Comparison of ENCODE assay signal across 27 cellular contexts in genomic region chr2:215161301-215161829, GRCh38. TPM values are rescaled to one million over a fixed set of nuclear protein-coding genes. Genes with fewer than 3 reads are reported as not detected.
DNase-seq lines count a peak whose midpoint lies in the region; ATAC-seq, FAIRE-seq and TF ChIP-seq lines count a peak whose summit lies in the region.
"Had no signal": no experiment of that assay in that cellular context is flagged by ENCODE, and none has a peak within 500 bp of the region (broad histone marks: within the 10 kb centered on the region; RNA-seq: fewer than 3 reads in every experiment).

No MANE protein-coding gene starts in this region.

- H2BK120ac ChIP-seq in neuronal stem cell (ENCODE audit: low read depth, low read length) (no peak overlapping the region), H9 (ENCODE audit: low read depth, low read length, poor library complexity, severe bottlenecking) (no peak overlapping the region)

- peak; percentile 56 for ATAC-seq in HepG2
- ATAC-seq in right lobe of liver, result no peak
- peak; percentile 24 for ATAC-seq in PC-3
- peak; percentile 48 for ATAC-seq in foreskin keratinocyte

- H2BK5ac ChIP-seq in neuronal stem cell (ENCODE audit: low read length), result no peak overlapping the region
- H2BK5ac ChIP-seq in H9 (ENCODE audit: insufficient read length, low read length), result no peak overlapping the region

- no peak for TF ChIP-seq CTCF in HepG2 (CRISPR knock-in tag; IDR thresholded peaks at IDR 0.05)
- TF ChIP-seq CTCF in right lobe of liver (IDR thresholded peaks at IDR 0.05), result no peak
- no peak for TF ChIP-seq CTCF in PC-3 (conservative IDR thresholded peaks at IDR 0.05; ENCODE audit: low read depth, low read length)
- no peak for TF ChIP-seq CTCF in foreskin keratinocyte (conservative IDR thresholded peaks at IDR 0.05)
- TF ChIP-seq CTCF in hepatocyte (IDR thresholded peaks at IDR 0.05; ENCODE audit: poor library complexity), result no peak
- no peak for TF ChIP-seq CTCF in H9 (conservative IDR thresholded peaks at IDR 0.05)

- no peaks in the 10 kb centered on the region for H3K9me3 ChIP-seq in HepG2 (ENCODE audit: low read length)
- H3K9me3 ChIP-seq in right lobe of liver, result no peaks in the 10 kb centered on the region
- H3K9me3 ChIP-seq in PC-3 (ENCODE audit: low read length), result no peaks in the 10 kb centered on the region
- no peaks in the 10 kb centered on the region for H3K9me3 ChIP-seq in neuronal stem cell (replicated peaks in 1 of 2; ENCODE audit: control insufficient read depth in 2 of 2, insufficient read depth in 1 of 2, low read depth in 1 of 2, low read length in 2 of 2)
- no peaks in the 10 kb centered on the region for H3K9me3 ChIP-seq in hepatocyte (ENCODE audit: low read depth)
- no peaks in the 10 kb centered on the region for H3K9me3 ChIP-seq in H9 (ENCODE audit: control insufficient read depth, low read depth, low read length)

- TF ChIP-seq RAD21 in HepG2 (CRISPR knock-in tag; IDR thresholded peaks at IDR 0.05), result no peak

- H3K9me3 Mint-ChIP-seq in H9, result peaks cover 24 to 29% of the 10 kb centered on the region in 2 experiments

- H3K4me1 ChIP-seq in HepG2 (ENCODE audit: insufficient read depth, low read length), result no peaks in the 10 kb centered on the region
- no peaks in the 10 kb centered on the region for H3K4me1 ChIP-seq in right lobe of liver
- no peaks in the 10 kb centered on the region for H3K4me1 ChIP-seq in PC-3 (ENCODE audit: insufficient read depth, low read length)
- no peaks in the 10 kb centered on the region for H3K4me1 ChIP-seq in foreskin keratinocyte
- H3K4me1 ChIP-seq in neuronal stem cell (ENCODE audit: control insufficient read depth in 2 of 2, insufficient read depth in 1 of 2, low read depth in 1 of 2, low read length in 2 of 2), result no peaks in the 10 kb centered on the region
- no peaks in the 10 kb centered on the region for H3K4me1 ChIP-seq in hepatocyte (ENCODE audit: insufficient read depth)
- no peaks in the 10 kb centered on the region for H3K4me1 ChIP-seq in H9 (ENCODE audit: insufficient read depth, low read length)

- H4K8ac ChIP-seq in neuronal stem cell (ENCODE audit: low read depth, low read length), result no peak overlapping the region
- no peak overlapping the region for H4K8ac ChIP-seq in H9 (replicated peaks; ENCODE audit: insufficient read length, low read depth, low read length)

- no peaks in the 10 kb centered on the region for H3F3A ChIP-seq in PC-3 (ENCODE audit: low read length, unreplicated experiment)

- no peak overlapping the region for H2BK15ac ChIP-seq in neuronal stem cell (ENCODE audit: low read length)
- no peak overlapping the region for H2BK15ac ChIP-seq in H9 (ENCODE audit: low read depth, low read length)

- H2AFZ ChIP-seq in HepG2 (ENCODE audit: low read length) (no peak overlapping the region), PC-3 (ENCODE audit: low read length) (peak overlapping the region; percentile 19), neuronal stem cell (ENCODE audit: low read length) (peak overlapping the region; percentile 18), hepatocyte (no peak overlapping the region), H9 (ENCODE audit: low read length) (no peak overlapping the region)

- H4K20me1 ChIP-seq in HepG2 (ENCODE audit: insufficient read depth, low read length) (no peaks in the 10 kb centered on the region), PC-3 (ENCODE audit: low read length) (no peaks in the 10 kb centered on the region), hepatocyte (ENCODE audit: insufficient read depth, poor library complexity, severe bottlenecking) (no peaks in the 10 kb centered on the region), H9 (ENCODE audit: control insufficient read depth, insufficient read depth, insufficient read length) (no peaks in the 10 kb centered on the region)

- TF ChIP-seq EP300 in HepG2 (IDR thresholded peaks at IDR 0.05; ENCODE audit: low read depth in 2 of 2, low read length in 2 of 2) (no peak), HepG2 (CRISPR knock-in tag; IDR thresholded peaks at IDR 0.05; ENCODE audit: borderline replicate concordance) (no peak)

- H3K23ac ChIP-seq in neuronal stem cell (ENCODE audit: low read depth, low read length, poor library complexity) (no peak overlapping the region), H9 (ENCODE audit: insufficient read length, low read depth, low read length) (no peak overlapping the region)

- no peak overlapping the region for H4K91ac ChIP-seq in neuronal stem cell (ENCODE audit: low read depth, low read length, poor library complexity)
- no peak overlapping the region for H4K91ac ChIP-seq in H9 (ENCODE audit: insufficient read length, low read depth, low read length)

- peaks cover 9 to 21% (median 12%) of the 10 kb centered on the region in 3 experiments for H3K36me3 Mint-ChIP-seq in H9 (ENCODE audit: insufficient read depth in 1 of 3, low read depth in 3 of 3)
- H3K36me3 Mint-ChIP-seq: CD14-positive monocyte had no signal

- 58% methylated on average over 8 of the region's 8 CpGs for WGBS in HepG2 (ENCODE audit: low lambda C conversion rate)
- WGBS in right lobe of liver (ENCODE audit: insufficient coverage, low coverage, low lambda C conversion rate, missing lambda C conversion rate), result 77% methylated on average over 4 of the region's 8 CpGs
- WGBS in neuronal stem cell (ENCODE audit: extremely low coverage in 2 of 2, insufficient read length in 2 of 2, insufficient replicate concordance in 1 of 2), 2 donors, result no CpG with 5 or more reads among the region's 8 CpGs
- WGBS in hepatocyte (ENCODE audit: low lambda C conversion rate, missing lambda C conversion rate), result 81% methylated on average over 8 of the region's 8 CpGs
- WGBS in H9 (ENCODE audit: extremely low coverage, insufficient read length, low lambda C conversion rate), result no CpG with 5 or more reads among the region's 8 CpGs

- intact Hi-C loops in HepG2 (cut with micrococcal nuclease; ENCODE audit: unreplicated experiment) (no loop called here), right lobe of liver (cut with DNase I) (no loop called here), PC-3 (cut with micrococcal nuclease) (no loop called here)

- H3K9ac ChIP-seq in HepG2 (ENCODE audit: insufficient read depth, low read depth, low read length), result no peak overlapping the region
- no peak overlapping the region for H3K9ac ChIP-seq in PC-3 (ENCODE audit: low read length)
- H3K9ac ChIP-seq in neuronal stem cell (ENCODE audit: low read depth, low read length, poor library complexity), result no peak overlapping the region
- H3K9ac ChIP-seq in H9 (ENCODE audit: extremely low read depth, insufficient read length, low read length), result no peak overlapping the region
- H3K9ac ChIP-seq: KMS-11 had no signal

- H3K56ac ChIP-seq in H9 (ENCODE audit: insufficient read length, low read depth, low read length), result no peak overlapping the region

- H3T11ph ChIP-seq in H9 (ENCODE audit: low read length), result no peak overlapping the region

- no peak overlapping the region for H3K27ac ChIP-seq in HepG2 (ENCODE audit: extremely low read length, insufficient read depth, low read length)
- H3K27ac ChIP-seq in right lobe of liver, result no peak overlapping the region
- H3K27ac ChIP-seq in PC-3 (ENCODE audit: low read length), result no peak overlapping the region
- H3K27ac ChIP-seq in foreskin keratinocyte, result no peak overlapping the region
- no peak overlapping the region for H3K27ac ChIP-seq in neuronal stem cell (replicated peaks; ENCODE audit: low read length)
- no peak overlapping the region for H3K27ac ChIP-seq in hepatocyte
- no peak overlapping the region for H3K27ac ChIP-seq in H9 (ENCODE audit: insufficient read length, low read depth, low read length)
- H3K27ac ChIP-seq: KMS-11 had no signal

- peak overlapping the region in 1 of 3 experiments; percentile 76; a peak in 2 of 7 replicates for H3K27ac Mint-ChIP-seq in H9
- H3K27ac Mint-ChIP-seq: CD14-positive monocyte had no signal

- no peaks in the 10 kb centered on the region for H3K9me2 ChIP-seq in PC-3 (replicated peaks; ENCODE audit: low read length)
- no peaks in the 10 kb centered on the region for H3K9me2 ChIP-seq in hepatocyte (replicated peaks; ENCODE audit: insufficient read depth)

- H3K36me3 ChIP-seq in HepG2 (replicated peaks in 1 of 2; ENCODE audit: control insufficient read depth in 1 of 2, insufficient read depth in 2 of 2, low read length in 2 of 2), result no peaks in the 10 kb centered on the region
- no peaks in the 10 kb centered on the region for H3K36me3 ChIP-seq in right lobe of liver
- H3K36me3 ChIP-seq in PC-3 (ENCODE audit: low read depth, low read length), result no peaks in the 10 kb centered on the region
- no peaks in the 10 kb centered on the region for H3K36me3 ChIP-seq in neuronal stem cell (replicated peaks in 1 of 2; ENCODE audit: control insufficient read depth in 2 of 2, insufficient read depth in 2 of 2, low read length in 2 of 2)
- H3K36me3 ChIP-seq in hepatocyte (replicated peaks; ENCODE audit: insufficient read depth, low read depth), result no peaks in the 10 kb centered on the region

- H2BK20ac ChIP-seq in H9 (ENCODE audit: low read depth, low read length, poor library complexity, severe bottlenecking), result no peak overlapping the region

- CTCF ChIA-PET in HepG2 (lab: Yijun Ruan, JAX; ENCODE audit: low intra/inter-chr PET ratio, low total read pairs) (no interaction called here), PC-3 (lab: Charles Lee) (no interaction called here)

- no peaks in the 10 kb centered on the region for H3K23me2 ChIP-seq in H9 (ENCODE audit: insufficient read length, low read depth, low read length, poor library complexity, severe bottlenecking)

- POLR2A ChIA-PET in HepG2 (lab: Yijun Ruan, JAX), result no interaction called here
- POLR2A ChIA-PET in PC-3 (lab: Charles Lee; ENCODE audit: unreplicated experiment), result no interaction called here

- H3K4me2 ChIP-seq in HepG2 (ENCODE audit: low read depth, low read length), result no peak overlapping the region
- no peak overlapping the region for H3K4me2 ChIP-seq in PC-3 (ENCODE audit: low read length)
- H3K4me2 ChIP-seq in neuronal stem cell (ENCODE audit: insufficient read depth, low read length, poor library complexity, severe bottlenecking), result no peak overlapping the region
- H3K4me2 ChIP-seq in hepatocyte, result no peak overlapping the region
- no peak overlapping the region for H3K4me2 ChIP-seq in H9 (ENCODE audit: insufficient read depth, insufficient read length, low read length)
- H3K4me2 ChIP-seq: KMS-11 had no signal

- BruUV-seq in HepG2 (replicated peaks; lab: Mats Ljungman, UMichigan) (no TSS peak), PC-3 (replicated peaks; lab: Mats Ljungman, UMichigan) (no TSS peak)

- H3K79me1 ChIP-seq in neuronal stem cell (ENCODE audit: low read depth, low read length) (no peaks in the 10 kb centered on the region), H9 (ENCODE audit: insufficient read depth, low read depth, low read length, poor library complexity, severe bottlenecking) (no peaks in the 10 kb centered on the region)

- no peaks in the 10 kb centered on the region for H3K4me1 Mint-ChIP-seq in H9
- H3K4me1 Mint-ChIP-seq: CD14-positive monocyte had no signal

- H3K14ac ChIP-seq in neuronal stem cell (ENCODE audit: low read length), result no peak overlapping the region
- H3K14ac ChIP-seq in H9 (ENCODE audit: insufficient read depth, low read length), result no peak overlapping the region

- H3K4me3 ChIP-seq in HepG2 (replicated peaks in 1 of 3; ENCODE audit: insufficient read depth in 1 of 3, low read depth in 2 of 3, low read length in 3 of 3) (no peak overlapping the region), right lobe of liver (no peak overlapping the region), PC-3 (ENCODE audit: low read length) (no peak overlapping the region), neuronal stem cell (ENCODE audit: low read length in 2 of 2) (no peak overlapping the region), hepatocyte (no peak overlapping the region)

- DNase-seq in HepG2 (ENCODE audit: low spot score) (no peak), right lobe of liver (no peak), PC-3 (peak; percentile 18), foreskin keratinocyte (no peak), neuronal stem cell (ENCODE audit: low spot score) (no peak), hepatocyte (ENCODE audit: low spot score) (no peak), H9 (no peak), germinal center (ENCODE audit: low spot score) (no peak)
- DNase-seq: DMS79 treated with DMSO at 0.1 percent for 48 hours, MV-4-11, NCI-H1105 treated with DMSO at 0.1 percent for 48 hours, NCI-H2029 treated with DMSO at 0.1 percent for 48 hours, NCI-H226, NCI-H510A treated with DMSO at 0.1 percent for 48 hours, NCI-H82, SHP77, SW 1271 had no signal

- TF ChIP-seq POLR2A in HepG2 (IDR thresholded peaks at IDR 0.05; ENCODE audit: insufficient read depth in 1 of 2, low read depth in 2 of 2, low read length in 2 of 2) (no peak), right lobe of liver (IDR thresholded peaks at IDR 0.05) (no peak)

- in situ Hi-C loops in HepG2 (cut with HindIII; ENCODE audit: extremely low pct_ligation_motif_present, low pct_unique_long_range_greater_than_20kb), result no loop called here

- no peak overlapping the region for H3K18ac ChIP-seq in neuronal stem cell (ENCODE audit: low read length)
- no peak overlapping the region for H3K18ac ChIP-seq in H9 (ENCODE audit: insufficient read length, low read depth, low read length)

- H4K5ac ChIP-seq in H9 (ENCODE audit: insufficient read length, low read depth, low read length), result no peak overlapping the region

- H3K27me3 ChIP-seq in HepG2 (ENCODE audit: control insufficient read depth in 1 of 2, insufficient read depth in 2 of 2, low read length in 2 of 2) (peaks cover 0 to 10% of the 10 kb centered on the region in 2 experiments; a peak in 1 of 5 replicates), right lobe of liver (no peaks in the 10 kb centered on the region), PC-3 (ENCODE audit: low read length) (no peaks in the 10 kb centered on the region), foreskin keratinocyte (no peaks in the 10 kb centered on the region), neuronal stem cell (ENCODE audit: control insufficient read depth in 3 of 3, insufficient read depth in 3 of 3, low read depth in 1 of 3, low read length in 3 of 3) (no peaks in the 10 kb centered on the region), hepatocyte (no peaks in the 10 kb centered on the region), H9 (ENCODE audit: insufficient read depth, low read length) (no peaks in the 10 kb centered on the region)

- H3K4ac ChIP-seq in neuronal stem cell (ENCODE audit: low read length), result no peak overlapping the region
- H3K4ac ChIP-seq in H9 (ENCODE audit: low read depth, low read length), result no peak overlapping the region

- H2BK12ac ChIP-seq in neuronal stem cell (ENCODE audit: low read length) (no peak overlapping the region), H9 (ENCODE audit: insufficient read length, low read depth, low read length) (no peak overlapping the region)

- FAIRE-seq in HepG2 (lab: Jason Lieb, UNC), result no peak
- FAIRE-seq: A204.1, D721Med, GM12892, GM18507, H1 had no signal

- H3K4me3 Mint-ChIP-seq in H9, result no peak overlapping the region
- H3K4me3 Mint-ChIP-seq: CD14-positive monocyte had no signal

- no peaks in the 10 kb centered on the region for H3K79me2 ChIP-seq in HepG2 (ENCODE audit: insufficient read depth, low read length)
- no peaks in the 10 kb centered on the region for H3K79me2 ChIP-seq in PC-3 (ENCODE audit: low read length)
- H3K79me2 ChIP-seq in hepatocyte, result no peaks in the 10 kb centered on the region
- H3K79me2 ChIP-seq in H9 (ENCODE audit: insufficient read depth, low read length), result no peaks in the 10 kb centered on the region

- H2AK5ac ChIP-seq in neuronal stem cell (ENCODE audit: low read depth, low read length), result no peak overlapping the region
- no peak overlapping the region for H2AK5ac ChIP-seq in H9 (ENCODE audit: insufficient read length, low read length)

- H3K27me3 Mint-ChIP-seq in H9 (ENCODE audit: low read depth), result no peaks in the 10 kb centered on the region

RNA-seq across cellular contexts. Expression of gene ABCA12, which starts 22.9 kb away (rescaled TPM):
- 0.02 and 0.04 TPM in 2 replicates for total RNA-seq in HepG2 (2016; rRNA removed; fragmentation: Illumina TruSeq; extraction: Trizol)
- not detected in 2 replicates for total RNA-seq in HepG2 (2016; cell fraction: cytosol; rRNA removed; fragmentation: Illumina TruSeq; extraction: Trizol; ENCODE audit: low read depth)
- 0.02 TPM in 1 of 2 replicates, not detected in the other for total RNA-seq in HepG2 (2016; cell fraction: insoluble cytoplasmic fraction; rRNA removed; fragmentation: Illumina TruSeq; extraction: Trizol)
- not detected in 2 replicates for total RNA-seq in HepG2 (2016; cell fraction: membrane; rRNA removed; fragmentation: Illumina TruSeq; extraction: Trizol)
- total RNA-seq in HepG2 (2016; cell fraction: nucleus; rRNA removed; fragmentation: Illumina TruSeq; extraction: Trizol), result 0.09 TPM in 1 of 2 replicates, not detected in the other
- polyA plus RNA-seq in HepG2 (2011; rRNA removed), result 0.01 and 0.07 TPM in 2 replicates
- polyA plus RNA-seq in HepG2 (2011; cell fraction: cytosol; rRNA removed), result 0.01 and 0.07 TPM in 2 replicates
- 0.03 TPM in 1 of 2 replicates, not detected in the other for polyA plus RNA-seq in HepG2 (2011; cell fraction: nucleus; rRNA removed)
- polyA plus RNA-seq in HepG2 (2012), result not detected in 2 replicates
- not detected in 2 replicates for polyA plus RNA-seq in HepG2 (2016; cell fraction: cytosol; fragmentation: Illumina TruSeq; extraction: Trizol; ENCODE audit: low read depth)
- polyA plus RNA-seq in HepG2 (2016; cell fraction: insoluble cytoplasmic fraction; fragmentation: Illumina TruSeq; extraction: Trizol; ENCODE audit: low read depth), result 0.03 TPM in 1 of 2 replicates, not detected in the other
- polyA plus RNA-seq in HepG2 (2016; cell fraction: membrane; fragmentation: Illumina TruSeq; extraction: Trizol; ENCODE audit: low read depth), result not detected in 2 replicates
- 0.04 and 0.08 TPM in 2 replicates for polyA plus RNA-seq in HepG2 (2016; cell fraction: nucleus; fragmentation: Illumina TruSeq; extraction: Trizol; ENCODE audit: insufficient read depth, low read depth)
- polyA minus RNA-seq in HepG2 (2011; rRNA and poly(A)+ RNA removed; ENCODE audit: low replicate concordance), result not detected in 2 replicates
- polyA minus RNA-seq in HepG2 (2011; cell fraction: cytosol; rRNA and poly(A)+ RNA removed), result not detected in 2 replicates
- under 0.01 and 0.13 TPM in 2 replicates for polyA minus RNA-seq in HepG2 (2011; cell fraction: nucleus; rRNA and poly(A)+ RNA removed)
- not detected for total RNA-seq in right lobe of liver
- not detected in 2 replicates for total RNA-seq in PC-3 (2014; rRNA removed)
- total RNA-seq in foreskin keratinocyte, result 1.7 and 2.8 TPM in 2 replicates
- 0.35 and 0.44 TPM in 2 replicates for polyA plus RNA-seq in foreskin keratinocyte
- 0.03 TPM for polyA plus RNA-seq in neuronal stem cell (2013, experiment 1 of 2)
- polyA plus RNA-seq in neuronal stem cell (2013, experiment 2 of 2), result 0.03 TPM
- total RNA-seq in hepatocyte, result 0.23 and 0.44 TPM in 2 replicates
- polyA plus RNA-seq in hepatocyte, result 0.07 and 0.15 TPM in 2 replicates
- total RNA-seq in H9 (2021), result 0.02 TPM in 1 of 2 replicates, not detected in the other
- total RNA-seq: G401, H1, OCI-LY7, RPMI7951 had no signal
- polyA plus RNA-seq: CD14-positive monocyte, H1 had no signal

Comparison
In these comparisons a context has a peak if more than half of its experiments do, and no peak if none do; other contexts are left out.
1. ATAC-seq: peak in HepG2 (single experiment), PC-3 (single experiment) and foreskin keratinocyte (single experiment); none in right lobe of liver (0 of 4).
2. H2AFZ ChIP-seq: peak in PC-3 (single experiment) and neuronal stem cell (single experiment); none in HepG2 (single experiment), hepatocyte (single experiment) and H9 (single experiment).